In the genomic region with DNA sequence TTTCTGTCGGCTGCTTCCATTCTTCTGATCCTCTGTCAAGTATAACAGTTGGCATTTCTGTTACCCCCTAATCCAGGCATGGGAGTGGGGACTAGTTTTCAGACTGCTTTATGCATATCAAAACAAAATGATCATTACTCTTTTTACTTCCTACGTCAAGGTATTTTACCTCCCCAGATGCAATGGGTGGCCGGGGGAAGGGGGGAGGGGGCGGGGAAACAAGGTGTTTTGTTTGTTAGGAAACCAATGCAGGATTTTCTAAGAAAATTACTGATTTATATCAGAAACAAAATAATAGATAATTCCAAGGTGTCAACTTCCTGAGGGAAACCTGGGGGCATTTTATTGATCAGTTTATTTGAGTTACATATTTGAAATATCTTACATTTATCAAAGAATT, we compare ENCODE assay signal across 2 cellular contexts.
TF ChIP-seq lines count a peak whose summit lies in the region.

No MANE protein-coding gene starts in this region.

TF ChIP-seq in GM23338, 12 proteins besides CTCF, POLR2A, EP300 and RAD21:
- TF ChIP-seq EZH2phosphoT487 (IDR thresholded peaks at IDR 0.05; ENCODE audit: unreplicated experiment): no peak
- TF ChIP-seq STAT1 (IDR thresholded peaks at IDR 0.05; ENCODE audit: unreplicated experiment): no peak

TF ChIP-seq in WTC11, 78 proteins besides CTCF, POLR2A, EP300 and RAD21:
- no peak for TF ChIP-seq JUN (CRISPR knock-in tag; IDR thresholded peaks at IDR 0.05)
- no peak for TF ChIP-seq IRF2 (CRISPR knock-in tag; IDR thresholded peaks at IDR 0.05; ENCODE audit: borderline replicate concordance, low read depth)
- TF ChIP-seq, protein P1, sequence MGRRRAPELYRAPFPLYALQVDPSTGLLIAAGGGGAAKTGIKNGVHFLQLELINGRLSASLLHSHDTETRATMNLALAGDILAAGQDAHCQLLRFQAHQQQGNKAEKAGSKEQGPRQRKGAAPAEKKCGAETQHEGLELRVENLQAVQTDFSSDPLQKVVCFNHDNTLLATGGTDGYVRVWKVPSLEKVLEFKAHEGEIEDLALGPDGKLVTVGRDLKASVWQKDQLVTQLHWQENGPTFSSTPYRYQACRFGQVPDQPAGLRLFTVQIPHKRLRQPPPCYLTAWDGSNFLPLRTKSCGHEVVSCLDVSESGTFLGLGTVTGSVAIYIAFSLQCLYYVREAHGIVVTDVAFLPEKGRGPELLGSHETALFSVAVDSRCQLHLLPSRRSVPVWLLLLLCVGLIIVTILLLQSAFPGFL (CRISPR knock-in tag; IDR thresholded peaks at IDR 0.05; ENCODE audit: borderline replicate concordance): no peak
- no peak for TF ChIP-seq GABPB1 (CRISPR knock-in tag; IDR thresholded peaks at IDR 0.05)
- no peak for TF ChIP-seq AR (CRISPR knock-in tag; IDR thresholded peaks at IDR 0.05)
- TF ChIP-seq MXD4 (CRISPR knock-in tag; IDR thresholded peaks at IDR 0.05; ENCODE audit: borderline replicate concordance): no peak
- no peak for TF ChIP-seq RORB (CRISPR knock-in tag; IDR thresholded peaks at IDR 0.05)
- no peak for TF ChIP-seq TP53 (CRISPR knock-in tag; IDR thresholded peaks at IDR 0.05)
- no peak for TF ChIP-seq TEAD4 (CRISPR knock-in tag; IDR thresholded peaks at IDR 0.05)
- TF ChIP-seq NR1H2 (CRISPR knock-in tag; IDR thresholded peaks at IDR 0.05): no peak
- TF ChIP-seq EMX1 (CRISPR knock-in tag; IDR thresholded peaks at IDR 0.05): no peak
- no peak for TF ChIP-seq FOXJ3 (CRISPR knock-in tag; IDR thresholded peaks at IDR 0.05; ENCODE audit: borderline replicate concordance)
- TF ChIP-seq, protein P2, sequence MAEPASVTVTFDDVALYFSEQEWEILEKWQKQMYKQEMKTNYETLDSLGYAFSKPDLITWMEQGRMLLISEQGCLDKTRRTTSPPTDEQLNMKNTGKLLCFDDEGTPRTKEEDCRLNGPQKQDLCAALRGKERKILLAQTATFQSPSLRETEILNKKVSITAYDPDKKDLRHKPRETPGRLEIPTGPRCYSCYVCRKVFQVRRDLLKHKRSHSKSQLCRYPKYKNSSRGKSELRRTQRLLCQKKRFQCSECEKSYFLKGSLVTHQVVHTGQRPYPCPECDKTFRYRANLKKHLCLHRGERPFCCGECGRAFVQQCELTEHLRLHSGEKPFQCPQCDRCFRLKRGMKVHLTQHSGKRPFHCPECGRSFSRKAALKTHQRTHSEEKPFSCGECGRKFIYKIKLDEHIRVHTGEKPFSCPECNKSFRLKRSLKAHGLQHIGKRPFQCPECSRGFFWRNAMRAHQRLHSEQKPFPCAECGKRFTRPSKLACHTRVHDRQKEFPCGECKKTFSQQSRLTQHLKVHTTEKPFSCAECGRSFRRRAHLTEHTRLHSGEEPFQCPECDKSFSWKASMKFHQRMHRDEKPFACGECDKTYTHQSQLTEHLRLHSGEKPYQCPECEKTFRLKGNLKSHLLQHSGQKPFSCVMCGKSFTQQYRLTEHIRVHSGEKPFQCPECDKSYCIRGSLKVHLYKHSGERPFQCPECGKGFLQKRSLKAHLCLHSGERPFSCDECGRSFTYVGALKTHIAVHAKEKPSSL (CRISPR knock-in tag; conservative IDR thresholded peaks at IDR 0.05): no peak
- no peak for TF ChIP-seq ZNF423 (CRISPR knock-in tag; IDR thresholded peaks at IDR 0.05)
- no peak for TF ChIP-seq KAT7 (CRISPR knock-in tag; IDR thresholded peaks at IDR 0.05; ENCODE audit: borderline replicate concordance)
- TF ChIP-seq ZSCAN18 (CRISPR knock-in tag; IDR thresholded peaks at IDR 0.05): no peak
